ENCODE assay signal across 2 cellular contexts in the genomic region with DNA sequence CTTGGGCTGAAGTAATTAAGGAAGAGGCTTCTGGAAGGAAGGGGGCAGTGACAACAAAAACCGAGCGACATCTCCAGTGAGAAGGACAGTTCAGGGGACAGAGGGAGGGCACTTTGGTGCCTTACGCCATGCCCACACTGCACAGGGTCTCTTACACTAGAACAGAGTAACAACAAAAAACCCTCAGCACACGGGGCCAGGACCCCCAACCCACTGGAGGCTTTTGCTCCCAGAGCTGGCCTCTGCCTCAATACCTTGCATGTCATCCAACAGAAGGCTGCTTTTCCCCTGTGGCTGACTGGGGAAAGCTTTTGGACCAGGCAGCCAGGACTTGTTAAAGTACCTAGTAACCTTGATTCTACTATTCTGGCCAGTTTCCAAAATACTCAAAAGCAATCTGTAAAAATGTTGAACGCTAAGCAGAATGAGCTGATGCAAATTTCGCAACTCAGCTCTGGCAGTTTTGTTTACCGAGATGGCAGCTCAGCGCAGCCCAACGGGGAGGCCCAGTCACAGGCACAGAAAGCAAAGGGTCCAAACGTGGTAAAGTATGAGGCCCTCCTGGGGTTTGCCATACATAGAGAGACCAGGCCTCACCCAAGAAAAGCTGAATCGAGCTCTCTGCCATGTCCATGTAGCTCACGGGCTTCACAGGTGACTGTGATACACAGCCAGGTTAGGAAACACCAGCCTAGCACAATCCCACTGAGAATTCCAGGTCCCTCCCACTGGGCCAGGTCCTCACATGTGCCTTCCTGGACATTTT.
TF ChIP-seq lines count a peak whose summit lies in the region.

No MANE protein-coding gene starts in this region.

TF ChIP-seq in A549, 52 proteins besides CTCF, POLR2A, EP300 and RAD21:
- TF ChIP-seq SMC3 (IDR thresholded peaks at IDR 0.05), result no peak
- peak; percentile 63 to 78; a peak in 3 of 4 replicates for TF ChIP-seq CEBPB (IDR thresholded peaks at IDR 0.05)

TF ChIP-seq in HepG2, 621 proteins besides CTCF, POLR2A, EP300 and RAD21 (continues in another document):
- TF ChIP-seq NR2F2 (IDR thresholded peaks at IDR 0.05; ENCODE audit: borderline replicate concordance, low read depth), result no peak
- no peak for TF ChIP-seq ZNF737 (CRISPR knock-in tag; IDR thresholded peaks at IDR 0.05; ENCODE audit: borderline replicate concordance)
- TF ChIP-seq, protein P1, sequence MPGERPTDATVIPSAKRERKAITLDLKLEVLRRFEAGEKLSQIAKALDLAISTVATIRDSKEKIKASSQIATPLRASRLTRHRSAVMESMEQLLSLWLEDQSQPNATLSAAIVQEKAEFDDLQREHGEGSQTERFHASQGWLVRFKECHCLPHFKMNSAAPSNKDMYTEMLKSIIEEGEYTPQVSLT (CRISPR knock-in tag; IDR thresholded peaks at IDR 0.05; ENCODE audit: borderline replicate concordance, low read depth), result no peak
- TF ChIP-seq ZNF317 (CRISPR knock-in tag; IDR thresholded peaks at IDR 0.05), result peak; percentile 39; the same call in 1 of the 2 replicates
- TF ChIP-seq, protein P2, sequence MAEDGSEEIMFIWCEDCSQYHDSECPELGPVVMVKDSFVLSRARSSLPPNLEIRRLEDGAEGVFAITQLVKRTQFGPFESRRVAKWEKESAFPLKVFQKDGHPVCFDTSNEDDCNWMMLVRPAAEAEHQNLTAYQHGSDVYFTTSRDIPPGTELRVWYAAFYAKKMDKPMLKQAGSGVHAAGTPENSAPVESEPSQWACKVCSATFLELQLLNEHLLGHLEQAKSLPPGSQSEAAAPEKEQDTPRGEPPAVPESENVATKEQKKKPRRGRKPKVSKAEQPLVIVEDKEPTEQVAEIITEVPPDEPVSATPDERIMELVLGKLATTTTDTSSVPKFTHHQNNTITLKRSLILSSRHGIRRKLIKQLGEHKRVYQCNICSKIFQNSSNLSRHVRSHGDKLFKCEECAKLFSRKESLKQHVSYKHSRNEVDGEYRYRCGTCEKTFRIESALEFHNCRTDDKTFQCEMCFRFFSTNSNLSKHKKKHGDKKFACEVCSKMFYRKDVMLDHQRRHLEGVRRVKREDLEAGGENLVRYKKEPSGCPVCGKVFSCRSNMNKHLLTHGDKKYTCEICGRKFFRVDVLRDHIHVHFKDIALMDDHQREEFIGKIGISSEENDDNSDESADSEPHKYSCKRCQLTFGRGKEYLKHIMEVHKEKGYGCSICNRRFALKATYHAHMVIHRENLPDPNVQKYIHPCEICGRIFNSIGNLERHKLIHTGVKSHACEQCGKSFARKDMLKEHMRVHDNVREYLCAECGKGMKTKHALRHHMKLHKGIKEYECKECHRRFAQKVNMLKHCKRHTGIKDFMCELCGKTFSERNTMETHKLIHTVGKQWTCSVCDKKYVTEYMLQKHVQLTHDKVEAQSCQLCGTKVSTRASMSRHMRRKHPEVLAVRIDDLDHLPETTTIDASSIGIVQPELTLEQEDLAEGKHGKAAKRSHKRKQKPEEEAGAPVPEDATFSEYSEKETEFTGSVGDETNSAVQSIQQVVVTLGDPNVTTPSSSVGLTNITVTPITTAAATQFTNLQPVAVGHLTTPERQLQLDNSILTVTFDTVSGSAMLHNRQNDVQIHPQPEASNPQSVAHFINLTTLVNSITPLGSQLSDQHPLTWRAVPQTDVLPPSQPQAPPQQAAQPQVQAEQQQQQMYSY (CRISPR knock-in tag; IDR thresholded peaks at IDR 0.05), result no peak
- TF ChIP-seq, protein P3, sequence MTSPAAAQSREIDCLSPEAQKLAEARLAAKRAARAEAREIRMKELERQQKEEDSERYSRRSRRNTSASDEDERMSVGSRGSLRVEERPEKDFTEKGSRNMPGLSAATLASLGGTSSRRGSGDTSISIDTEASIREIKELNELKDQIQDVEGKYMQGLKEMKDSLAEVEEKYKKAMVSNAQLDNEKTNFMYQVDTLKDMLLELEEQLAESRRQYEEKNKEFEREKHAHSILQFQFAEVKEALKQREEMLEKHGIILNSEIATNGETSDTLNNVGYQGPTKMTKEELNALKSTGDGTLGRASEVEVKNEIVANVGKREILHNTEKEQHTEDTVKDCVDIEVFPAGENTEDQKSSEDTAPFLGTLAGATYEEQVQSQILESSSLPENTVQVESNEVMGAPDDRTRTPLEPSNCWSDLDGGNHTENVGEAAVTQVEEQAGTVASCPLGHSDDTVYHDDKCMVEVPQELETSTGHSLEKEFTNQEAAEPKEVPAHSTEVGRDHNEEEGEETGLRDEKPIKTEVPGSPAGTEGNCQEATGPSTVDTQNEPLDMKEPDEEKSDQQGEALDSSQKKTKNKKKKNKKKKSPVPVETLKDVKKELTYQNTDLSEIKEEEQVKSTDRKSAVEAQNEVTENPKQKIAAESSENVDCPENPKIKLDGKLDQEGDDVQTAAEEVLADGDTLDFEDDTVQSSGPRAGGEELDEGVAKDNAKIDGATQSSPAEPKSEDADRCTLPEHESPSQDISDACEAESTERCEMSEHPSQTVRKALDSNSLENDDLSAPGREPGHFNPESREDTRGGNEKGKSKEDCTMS (CRISPR knock-in tag; conservative IDR thresholded peaks at IDR 0.05), result no peak
- no peak for TF ChIP-seq ZNF660 (CRISPR knock-in tag; IDR thresholded peaks at IDR 0.05; ENCODE audit: borderline replicate concordance, low read depth)
- TF ChIP-seq ZNF33A (CRISPR knock-in tag; IDR thresholded peaks at IDR 0.05; ENCODE audit: borderline replicate concordance), result no peak
- no peak for TF ChIP-seq ZBTB7A (CRISPR knock-in tag; IDR thresholded peaks at IDR 0.05)
- no peak for TF ChIP-seq ZBTB21 (CRISPR knock-in tag; IDR thresholded peaks at IDR 0.05)
- no peak for TF ChIP-seq ZNF333 (CRISPR knock-in tag; IDR thresholded peaks at IDR 0.05; ENCODE audit: borderline replicate concordance)
- TF ChIP-seq GPN1 (CRISPR knock-in tag; IDR thresholded peaks at IDR 0.05; ENCODE audit: borderline replicate concordance), result no peak
- no peak for TF ChIP-seq ZNF30 (CRISPR knock-in tag; IDR thresholded peaks at IDR 0.05)
- TF ChIP-seq MED1 (CRISPR knock-in tag; IDR thresholded peaks at IDR 0.05), result peak; percentile 38; the same call in 1 of the 2 replicates
- no peak for TF ChIP-seq TBX3 (IDR thresholded peaks at IDR 0.05; ENCODE audit: borderline replicate concordance)
- peak; percentile 26; the same call in 1 of the 2 replicates for TF ChIP-seq ZNF143 (CRISPR knock-in tag; IDR thresholded peaks at IDR 0.05)
- TF ChIP-seq ZNF441 (CRISPR knock-in tag; IDR thresholded peaks at IDR 0.05; ENCODE audit: borderline replicate concordance), result no peak
- TF ChIP-seq HHEX (CRISPR knock-in tag; IDR thresholded peaks at IDR 0.05), result no peak
- TF ChIP-seq MTA3 (CRISPR knock-in tag; IDR thresholded peaks at IDR 0.05), result no peak
- TF ChIP-seq RBFOX2 (IDR thresholded peaks at IDR 0.05; ENCODE audit: low read depth, low read length), result no peak
- TF ChIP-seq, protein P4, sequence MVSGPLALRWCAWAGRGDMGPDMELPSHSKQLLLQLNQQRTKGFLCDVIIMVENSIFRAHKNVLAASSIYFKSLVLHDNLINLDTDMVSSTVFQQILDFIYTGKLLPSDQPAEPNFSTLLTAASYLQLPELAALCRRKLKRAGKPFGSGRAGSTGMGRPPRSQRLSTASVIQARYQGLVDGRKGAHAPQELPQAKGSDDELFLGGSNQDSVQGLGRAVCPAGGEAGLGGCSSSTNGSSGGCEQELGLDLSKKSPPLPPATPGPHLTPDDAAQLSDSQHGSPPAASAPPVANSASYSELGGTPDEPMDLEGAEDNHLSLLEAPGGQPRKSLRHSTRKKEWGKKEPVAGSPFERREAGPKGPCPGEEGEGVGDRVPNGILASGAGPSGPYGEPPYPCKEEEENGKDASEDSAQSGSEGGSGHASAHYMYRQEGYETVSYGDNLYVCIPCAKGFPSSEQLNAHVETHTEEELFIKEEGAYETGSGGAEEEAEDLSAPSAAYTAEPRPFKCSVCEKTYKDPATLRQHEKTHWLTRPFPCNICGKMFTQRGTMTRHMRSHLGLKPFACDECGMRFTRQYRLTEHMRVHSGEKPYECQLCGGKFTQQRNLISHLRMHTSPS (CRISPR knock-in tag; IDR thresholded peaks at IDR 0.05; ENCODE audit: low read depth), result peak; percentile 67
- TF ChIP-seq SCMH1 (CRISPR knock-in tag; IDR thresholded peaks at IDR 0.05; ENCODE audit: borderline replicate concordance), result no peak
- no peak for TF ChIP-seq CREB1 (IDR thresholded peaks at IDR 0.05)
- TF ChIP-seq CREB1 (CRISPR knock-in tag; IDR thresholded peaks at IDR 0.05), result peak; percentile 53; the same call in 1 of the 2 replicates
- no peak for TF ChIP-seq CCAR2 (optimal IDR thresholded peaks at IDR 0.05; ENCODE audit: low read depth, low read length)
- no peak; the same call in 1 of the 2 replicates for TF ChIP-seq RXRA (CRISPR knock-in tag; IDR thresholded peaks at IDR 0.05)
- no peak for TF ChIP-seq ZSCAN20 (CRISPR knock-in tag; IDR thresholded peaks at IDR 0.05; ENCODE audit: borderline replicate concordance)
- no peak for TF ChIP-seq ZNF629 (CRISPR knock-in tag; conservative IDR thresholded peaks at IDR 0.05)
- TF ChIP-seq MED8 (CRISPR knock-in tag; IDR thresholded peaks at IDR 0.05; ENCODE audit: insufficient replicate concordance), result no peak
- no peak; the same call in 1 of the 2 replicates for TF ChIP-seq NR2C2 (CRISPR knock-in tag; IDR thresholded peaks at IDR 0.05; ENCODE audit: borderline replicate concordance)
- no peak; the same call in 1 of the 2 replicates for TF ChIP-seq SMYD3 (CRISPR knock-in tag; IDR thresholded peaks at IDR 0.05)
- no peak for TF ChIP-seq MED13 (CRISPR knock-in tag; IDR thresholded peaks at IDR 0.05)
- TF ChIP-seq STAT5B (CRISPR knock-in tag; IDR thresholded peaks at IDR 0.05), result no peak
- TF ChIP-seq, protein P5, sequence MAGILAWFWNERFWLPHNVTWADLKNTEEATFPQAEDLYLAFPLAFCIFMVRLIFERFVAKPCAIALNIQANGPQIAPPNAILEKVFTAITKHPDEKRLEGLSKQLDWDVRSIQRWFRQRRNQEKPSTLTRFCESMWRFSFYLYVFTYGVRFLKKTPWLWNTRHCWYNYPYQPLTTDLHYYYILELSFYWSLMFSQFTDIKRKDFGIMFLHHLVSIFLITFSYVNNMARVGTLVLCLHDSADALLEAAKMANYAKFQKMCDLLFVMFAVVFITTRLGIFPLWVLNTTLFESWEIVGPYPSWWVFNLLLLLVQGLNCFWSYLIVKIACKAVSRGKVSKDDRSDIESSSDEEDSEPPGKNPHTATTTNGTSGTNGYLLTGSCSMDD (CRISPR knock-in tag; IDR thresholded peaks at IDR 0.05), result no peak
- TF ChIP-seq, protein P6, sequence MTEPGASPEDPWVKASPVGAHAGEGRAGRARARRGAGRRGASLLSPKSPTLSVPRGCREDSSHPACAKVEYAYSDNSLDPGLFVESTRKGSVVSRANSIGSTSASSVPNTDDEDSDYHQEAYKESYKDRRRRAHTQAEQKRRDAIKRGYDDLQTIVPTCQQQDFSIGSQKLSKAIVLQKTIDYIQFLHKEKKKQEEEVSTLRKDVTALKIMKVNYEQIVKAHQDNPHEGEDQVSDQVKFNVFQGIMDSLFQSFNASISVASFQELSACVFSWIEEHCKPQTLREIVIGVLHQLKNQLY (CRISPR knock-in tag; IDR thresholded peaks at IDR 0.05), result peak; percentile 19; the same call in 1 of the 2 replicates
- TF ChIP-seq ZNF703 (CRISPR knock-in tag; IDR thresholded peaks at IDR 0.05; ENCODE audit: borderline replicate concordance), result no peak
- TF ChIP-seq ZNF101 (CRISPR knock-in tag; IDR thresholded peaks at IDR 0.05; ENCODE audit: borderline replicate concordance, low read depth), result no peak
- no peak for TF ChIP-seq MZF1 (CRISPR knock-in tag; IDR thresholded peaks at IDR 0.05; ENCODE audit: borderline replicate concordance)
- TF ChIP-seq ZNF124 (CRISPR knock-in tag; IDR thresholded peaks at IDR 0.05), result peak; percentile 59; the same call in 1 of the 2 replicates
- TF ChIP-seq, protein P7, sequence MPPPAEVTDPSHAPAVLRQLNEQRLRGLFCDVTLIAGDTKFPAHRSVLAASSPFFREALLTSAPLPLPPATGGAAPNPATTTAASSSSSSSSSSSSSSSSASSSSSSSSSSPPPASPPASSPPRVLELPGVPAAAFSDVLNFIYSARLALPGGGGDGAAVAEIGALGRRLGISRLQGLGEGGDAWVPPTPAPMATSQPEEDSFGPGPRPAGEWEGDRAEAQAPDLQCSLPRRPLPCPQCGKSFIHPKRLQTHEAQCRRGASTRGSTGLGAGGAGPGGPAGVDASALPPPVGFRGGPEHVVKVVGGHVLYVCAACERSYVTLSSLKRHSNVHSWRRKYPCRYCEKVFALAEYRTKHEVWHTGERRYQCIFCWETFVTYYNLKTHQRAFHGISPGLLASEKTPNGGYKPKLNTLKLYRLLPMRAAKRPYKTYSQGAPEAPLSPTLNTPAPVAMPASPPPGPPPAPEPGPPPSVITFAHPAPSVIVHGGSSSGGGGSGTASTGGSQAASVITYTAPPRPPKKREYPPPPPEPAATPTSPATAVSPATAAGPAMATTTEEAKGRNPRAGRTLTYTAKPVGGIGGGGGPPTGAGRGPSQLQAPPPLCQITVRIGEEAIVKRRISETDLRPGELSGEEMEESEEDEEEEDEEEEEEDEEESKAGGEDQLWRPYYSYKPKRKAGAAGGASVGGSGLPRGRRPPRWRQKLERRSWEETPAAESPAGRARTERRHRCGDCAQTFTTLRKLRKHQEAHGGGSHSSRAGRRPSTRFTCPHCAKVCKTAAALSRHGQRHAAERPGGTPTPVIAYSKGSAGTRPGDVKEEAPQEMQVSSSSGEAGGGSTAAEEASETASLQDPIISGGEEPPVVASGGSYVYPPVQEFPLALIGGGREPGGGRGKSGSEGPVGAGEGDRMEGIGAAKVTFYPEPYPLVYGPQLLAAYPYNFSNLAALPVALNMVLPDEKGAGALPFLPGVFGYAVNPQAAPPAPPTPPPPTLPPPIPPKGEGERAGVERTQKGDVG (CRISPR knock-in tag; IDR thresholded peaks at IDR 0.05; ENCODE audit: borderline replicate concordance), result peak; percentile 62; the same call in 1 of the 2 replicates
- TF ChIP-seq, protein P8, sequence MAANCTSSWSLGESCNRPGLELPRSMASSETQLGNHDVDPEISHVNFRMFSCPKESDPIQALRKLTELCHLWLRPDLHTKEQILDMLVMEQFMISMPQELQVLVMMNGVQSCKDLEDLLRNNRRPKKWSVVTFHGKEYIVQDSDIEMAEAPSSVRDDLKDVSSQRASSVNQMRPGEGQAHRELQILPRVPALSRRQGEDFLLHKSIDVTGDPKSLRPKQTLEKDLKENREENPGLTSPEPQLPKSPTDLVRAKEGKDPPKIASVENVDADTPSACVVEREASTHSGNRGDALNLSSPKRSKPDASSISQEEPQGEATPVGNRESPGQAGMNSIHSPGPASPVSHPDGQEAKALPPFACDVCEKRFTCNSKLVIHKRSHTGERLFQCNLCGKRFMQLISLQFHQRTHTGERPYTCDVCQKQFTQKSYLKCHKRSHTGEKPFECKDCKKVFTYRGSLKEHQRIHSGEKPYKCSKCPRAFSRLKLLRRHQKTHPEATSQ (CRISPR knock-in tag; IDR thresholded peaks at IDR 0.05; ENCODE audit: borderline replicate concordance), result no peak
- no peak for TF ChIP-seq GATA4 (IDR thresholded peaks at IDR 0.05; ENCODE audit: borderline replicate concordance, low read depth)
- TF ChIP-seq RNF2 (conservative IDR thresholded peaks at IDR 0.05; ENCODE audit: low read depth), result no peak
- TF ChIP-seq TCF7 (IDR thresholded peaks at IDR 0.05; ENCODE audit: low read depth), result no peak
- no peak for TF ChIP-seq SMAD1 (CRISPR knock-in tag; IDR thresholded peaks at IDR 0.05; ENCODE audit: borderline replicate concordance, low read depth)
